ENCODE assay signal across 20 cellular contexts in genomic region chr16:9428355-9429005, GRCh38.
DNase-seq lines count a peak whose midpoint lies in the region; ATAC-seq and TF ChIP-seq lines count a peak whose summit lies in the region.
"Had no signal": no experiment of that assay in that cellular context is flagged by ENCODE, and none has a peak within 500 bp of the region (broad histone marks: within the 10 kb centered on the region; RNA-seq: fewer than 3 reads in every experiment).

No MANE protein-coding gene starts in this region.

- H3K4me1 Mint-ChIP-seq in GM23338 (peaks cover 6% of the 10 kb centered on the region), WTC11 (peaks cover 14% of the 10 kb centered on the region), T-cell (no peaks in the 10 kb centered on the region)
- H3K4me1 Mint-ChIP-seq: B cell; CD4-positive, CD25-positive, alpha-beta regulatory T cell had no signal

- 0 out of 4 replicates have a peak, but pooled peaks of 1 of the 2 experiments have one; percentile 12 for TF ChIP-seq CTCF in GM23338 (conservative IDR thresholded peaks at IDR 0.05; ENCODE audit: low read depth in 2 of 2)
- TF ChIP-seq CTCF in WTC11 (IDR thresholded peaks at IDR 0.05): no peak
- no peak for TF ChIP-seq CTCF in esophagus muscularis mucosa (IDR thresholded peaks at IDR 0.05)
- TF ChIP-seq CTCF in mucosa of descending colon (IDR thresholded peaks at IDR 0.05): no peak
- TF ChIP-seq CTCF in omental fat pad (IDR thresholded peaks at IDR 0.05): no peak

- POLR2A ChIA-PET in WTC11 (lab: Charles Lee) (no interaction called here), T-cell (lab: Charles Lee) (no interaction called here)

- ATAC-seq in GM23338 (no peak), WTC11 (peak; percentile 51), mucosa of descending colon (peak; percentile 81), omental fat pad (ENCODE audit: low FRiP score) (no peak), GM19351 (IDR thresholded peaks at IDR 0.05; ENCODE audit: unreplicated experiment) (no peak), T-cell (replicated peaks in 1 of 4) (no peak)
- ATAC-seq: CD8-positive, alpha-beta T cell; GM12878 had no signal

- WGBS in esophagus muscularis mucosa: 86% methylated on average over 5 of the region's 7 CpGs

- no peaks in the 10 kb centered on the region for H3K36me3 ChIP-seq in GM23338 (ENCODE audit: insufficient read depth)
- H3K36me3 ChIP-seq in esophagus muscularis mucosa: no peaks in the 10 kb centered on the region
- no peaks in the 10 kb centered on the region for H3K36me3 ChIP-seq in mucosa of descending colon (ENCODE audit: low read depth)
- H3K36me3 ChIP-seq: BLaER1 had no signal

- H2AFZ ChIP-seq in GM23338: 0 out of 2 replicates have a peak overlapping the region, but pooled peaks have one; percentile 23

- H3K27ac ChIP-seq in GM23338 (ENCODE audit: low read depth) (no peak overlapping the region), esophagus muscularis mucosa (replicated peaks in 1 of 4) (no peak overlapping the region)
- H3K27ac ChIP-seq: 22Rv1, BLaER1, C4-2B had no signal

- TF ChIP-seq EP300 in esophagus muscularis mucosa (IDR thresholded peaks at IDR 0.05): no peak

- no peaks in the 10 kb centered on the region for H4K20me1 ChIP-seq in GM23338 (replicated peaks; ENCODE audit: insufficient read depth)
- H4K20me1 ChIP-seq: BLaER1 had no signal

- H3K9me3 ChIP-seq in esophagus muscularis mucosa (no peaks in the 10 kb centered on the region), mucosa of descending colon (no peaks in the 10 kb centered on the region)
- H3K9me3 ChIP-seq: BLaER1 had no signal

- H3K79me2 ChIP-seq in GM23338 (replicated peaks; ENCODE audit: insufficient read depth): no peaks in the 10 kb centered on the region

- H3K4me3 Mint-ChIP-seq in GM23338 (no peak overlapping the region), WTC11 (no peak overlapping the region), T-cell (no peak overlapping the region)
- H3K4me3 Mint-ChIP-seq: B cell; CD4-positive, CD25-positive, alpha-beta regulatory T cell; CD8-positive, alpha-beta T cell had no signal

- no peaks in the 10 kb centered on the region for H3F3A ChIP-seq in GM23338 (replicated peaks; ENCODE audit: low read depth)

- intact Hi-C loops in esophagus muscularis mucosa (cut with DNase I) (no loop called here), mucosa of descending colon (cut with DNase I, micrococcal nuclease) (no loop called here)

- no peak overlapping the region for H3K27ac Mint-ChIP-seq in GM23338
- no peak overlapping the region for H3K27ac Mint-ChIP-seq in WTC11
- H3K27ac Mint-ChIP-seq in T-cell: no peak overlapping the region
- H3K27ac Mint-ChIP-seq: B cell; CD4-positive, CD25-positive, alpha-beta regulatory T cell; CD8-positive, alpha-beta T cell had no signal

- no peaks in the 10 kb centered on the region for H3K36me3 Mint-ChIP-seq in GM23338 (ENCODE audit: low read depth)
- H3K36me3 Mint-ChIP-seq in WTC11: no peaks in the 10 kb centered on the region
- H3K36me3 Mint-ChIP-seq in T-cell: no peaks in the 10 kb centered on the region
- H3K36me3 Mint-ChIP-seq: CD4-positive, CD25-positive, alpha-beta regulatory T cell; CD8-positive, alpha-beta T cell had no signal

- H3K27me3 Mint-ChIP-seq in GM23338 (ENCODE audit: insufficient read depth, low read depth, poor library complexity): no peaks in the 10 kb centered on the region
- peaks cover 2% of the 10 kb centered on the region; the same call in 1 of the 2 replicates for H3K27me3 Mint-ChIP-seq in WTC11 (ENCODE audit: low read depth)
- H3K27me3 Mint-ChIP-seq in T-cell: no peaks in the 10 kb centered on the region
- H3K27me3 Mint-ChIP-seq: CD4-positive, CD25-positive, alpha-beta regulatory T cell had no signal

- H3K27me3 ChIP-seq in GM23338 (ENCODE audit: insufficient read depth): no peaks in the 10 kb centered on the region
- H3K27me3 ChIP-seq in esophagus muscularis mucosa: no peaks in the 10 kb centered on the region
- H3K27me3 ChIP-seq: BLaER1 had no signal

- H3K9me3 Mint-ChIP-seq in GM23338 (no peaks in the 10 kb centered on the region), WTC11 (peaks cover 4% of the 10 kb centered on the region; the same call in 1 of the 2 replicates), T-cell (peaks cover 0 to 4% (median 0%) of the 10 kb centered on the region in 3 donors)
- H3K9me3 Mint-ChIP-seq: CD8-positive, alpha-beta T cell had no signal

- CTCF ChIA-PET in WTC11 (lab: Charles Lee): no interaction called here
- CTCF ChIA-PET in T-cell (lab: Charles Lee): no interaction called here

- TF ChIP-seq POLR2A in esophagus muscularis mucosa (IDR thresholded peaks at IDR 0.05; ENCODE audit: low read depth): no peak

- no peak overlapping the region for H3K4me3 ChIP-seq in GM23338
- H3K4me3 ChIP-seq in esophagus muscularis mucosa: no peak overlapping the region
- H3K4me3 ChIP-seq in mucosa of descending colon: no peak overlapping the region
- H3K4me3 ChIP-seq: BLaER1, GM12878 had no signal

- peaks cover 7% of the 10 kb centered on the region; the same call in 1 of the 2 replicates for H3K4me1 ChIP-seq in GM23338 (ENCODE audit: insufficient read depth)
- H3K4me1 ChIP-seq in esophagus muscularis mucosa: peaks cover 0 to 17% (median 12%) of the 10 kb centered on the region in 4 donors
- H3K4me1 ChIP-seq in mucosa of descending colon (ENCODE audit: low read depth): no peaks in the 10 kb centered on the region

- DNase-seq in GM23338 (ENCODE audit: low spot score) (no peak), WTC11 (ENCODE audit: low spot score) (no peak), esophagus muscularis mucosa (ENCODE audit: extremely low spot score) (peak; percentile 72), mucosa of descending colon (peak in 1 of 3 donors; percentile 8), omental fat pad (ENCODE audit: low spot score) (no peak), T-cell (no peak), NCI-H1694 (lab: John Stamatoyannopoulos, UW) (no peak)
- DNase-seq: CD4-positive, CD25-positive, alpha-beta regulatory T cell; CD8-positive, alpha-beta T cell; DMS 273 treated with DMSO at 0.1 percent for 48 hours; DMS79; EL; GDM1; HCEC 1CT had no signal

- peaks cover 7% of the 10 kb centered on the region; the same call in 1 of the 2 replicates for H3K9me2 ChIP-seq in GM23338 (ENCODE audit: insufficient read depth)

- H3K4me2 ChIP-seq in GM23338: no peak overlapping the region
- H3K4me2 ChIP-seq: BLaER1 had no signal

TF ChIP-seq in GM23338, 12 proteins besides CTCF, POLR2A, EP300 and RAD21:
- TF ChIP-seq EZH2phosphoT487 (IDR thresholded peaks at IDR 0.05; ENCODE audit: unreplicated experiment): no peak
- TF ChIP-seq EZH2 (IDR thresholded peaks at IDR 0.05; ENCODE audit: low read depth, unreplicated experiment): no peak
- TF ChIP-seq ZNF331 (CRISPR knock-in tag; IDR thresholded peaks at IDR 0.05; ENCODE audit: low read depth): no peak
TF ChIP-seq in GM23338: peak in this region for 0.

TF ChIP-seq in WTC11, 78 proteins besides CTCF, POLR2A, EP300 and RAD21 (continues in another document):
- TF ChIP-seq, protein P1, sequence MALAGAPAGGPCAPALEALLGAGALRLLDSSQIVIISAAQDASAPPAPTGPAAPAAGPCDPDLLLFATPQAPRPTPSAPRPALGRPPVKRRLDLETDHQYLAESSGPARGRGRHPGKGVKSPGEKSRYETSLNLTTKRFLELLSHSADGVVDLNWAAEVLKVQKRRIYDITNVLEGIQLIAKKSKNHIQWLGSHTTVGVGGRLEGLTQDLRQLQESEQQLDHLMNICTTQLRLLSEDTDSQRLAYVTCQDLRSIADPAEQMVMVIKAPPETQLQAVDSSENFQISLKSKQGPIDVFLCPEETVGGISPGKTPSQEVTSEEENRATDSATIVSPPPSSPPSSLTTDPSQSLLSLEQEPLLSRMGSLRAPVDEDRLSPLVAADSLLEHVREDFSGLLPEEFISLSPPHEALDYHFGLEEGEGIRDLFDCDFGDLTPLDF (CRISPR knock-in tag; IDR thresholded peaks at IDR 0.05): no peak
- TF ChIP-seq ZNF512 (CRISPR knock-in tag; IDR thresholded peaks at IDR 0.05; ENCODE audit: borderline replicate concordance): no peak
- no peak for TF ChIP-seq PRRX2 (CRISPR knock-in tag; IDR thresholded peaks at IDR 0.05)
- no peak for TF ChIP-seq KAT7 (CRISPR knock-in tag; IDR thresholded peaks at IDR 0.05; ENCODE audit: borderline replicate concordance)
- no peak for TF ChIP-seq TEAD1 (CRISPR knock-in tag; IDR thresholded peaks at IDR 0.05)
- TF ChIP-seq MYBL2 (CRISPR knock-in tag; IDR thresholded peaks at IDR 0.05): no peak
- no peak for TF ChIP-seq IRF1 (CRISPR knock-in tag; IDR thresholded peaks at IDR 0.05)
- TF ChIP-seq SP1 (CRISPR knock-in tag; conservative IDR thresholded peaks at IDR 0.05): no peak
- TF ChIP-seq TP53 (CRISPR knock-in tag; IDR thresholded peaks at IDR 0.05): no peak

Comparison
In these comparisons a context has a peak if more than half of its experiments do, and no peak if none do; other contexts are left out.
1. ATAC-seq: peak in WTC11 (single experiment) and mucosa of descending colon (single experiment); none in GM23338 (single experiment), omental fat pad (single experiment), GM19351 (single experiment) and T-cell (0 of 4).